ENCODE assay signal across 27 cellular contexts in the genomic region with DNA sequence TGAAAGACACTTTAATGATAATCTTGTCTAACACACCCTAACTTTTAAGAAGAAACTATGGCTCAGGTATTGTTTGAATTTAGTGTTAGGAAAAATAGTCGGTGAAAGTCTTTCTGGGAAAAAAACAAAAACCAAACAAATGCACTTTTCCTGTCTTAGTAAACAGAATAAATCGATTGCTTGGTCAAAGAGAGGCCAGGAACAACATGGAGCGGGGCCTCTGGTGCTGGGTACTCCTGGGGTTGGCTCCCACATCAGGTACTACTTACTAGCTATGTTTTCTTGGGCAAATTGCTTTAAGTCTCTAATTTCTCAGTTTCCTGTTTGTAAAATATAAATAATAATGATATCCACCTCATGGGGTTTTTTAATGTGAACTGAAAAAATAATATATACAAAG.
"Had no signal": no experiment of that assay in that cellular context is flagged by ENCODE, and none has a peak within 500 bp of the region (broad histone marks: within the 10 kb centered on the region; RNA-seq: fewer than 3 reads in every experiment).

No MANE protein-coding gene starts in this region.

- H3K36me3 ChIP-seq: stomach, suprapubic skin, thyroid gland, transverse colon, upper lobe of left lung, upper lobe of right lung, uterus, vagina had no signal

- H3K9me3 ChIP-seq: stomach, suprapubic skin, testis, thoracic aorta, thyroid gland, tibial artery, tibial nerve, transverse colon, upper lobe of left lung, upper lobe of right lung, uterus, vagina had no signal

- H3K4me1 ChIP-seq: testis, upper lobe of right lung, uterus had no signal

- H3K27me3 ChIP-seq: stomach, suprapubic skin, testis, thyroid gland, tibial artery, tibial nerve, transverse colon, upper lobe of left lung, upper lobe of right lung, uterus, vagina had no signal

- FAIRE-seq: urothelium cell line had no signal

- ATAC-seq: stimulated activated effector memory CD8-positive, alpha-beta T cell treated with anti-CD3 and anti-CD28 coated beads, Interleukin-12 subunit alpha, Interleukin-12 subunit beta, amount 100 ng/mL, for 72 hours; stimulated activated memory B cell treated with anti-CD40 and anti-IgM and Interleukin-4, amounts not matched to agents 10 μg/mL and 1 μg/mL and 100 μg/mL, for 72 hours; stimulated activated naive B cell treated with anti-CD40 and anti-IgM and Interleukin-4, amounts not matched to agents 10 μg/mL and 1 μg/mL and 100 μg/mL, for 72 hours; stimulated activated naive CD8-positive, alpha-beta T cell treated with anti-CD3 and anti-CD28 coated beads, Interleukin-15, amount 100 ng/mL, for 72 hours; stimulated activated naive CD8-positive, alpha-beta T cell treated with anti-CD3 and anti-CD28 coated beads, Interleukin-15, Interleukin-2, amounts not matched to agents 100 U/mL and 50 U/mL, for 24 hours; upper lobe of right lung had no signal

- DNase-seq: stimulated activated CD4-positive, alpha-beta T cell treated with anti-CD3 and anti-CD28 coated beads, Interleukin-2, amount 100 ng/mL, for 48 hours; stimulated activated CD4-positive, alpha-beta T cell treated with anti-CD3 and anti-CD28 coated beads, Interleukin-4, amount 100 ng/mL, for 1 hour; stimulated activated CD4-positive, alpha-beta T cell treated with anti-CD3 and anti-CD28 coated beads, Interleukin-4, amount 100 ng/mL, for 24 hours; stimulated activated CD4-positive, alpha-beta T cell treated with anti-CD3 and anti-CD28 coated beads, Interleukin-4, amount 100 ng/mL, for 4 hours; stimulated activated CD8-positive, alpha-beta memory T cell treated with anti-CD3 and anti-CD28 coated beads, Interleukin-4, amount 100 ng/mL, for 48 hours; stimulated activated naive B cell treated with anti-CD40 and anti-IgM and Interleukin-4, amounts not matched to agents 10 μg/mL and 1 μg/mL and 100 μg/mL, for 72 hours; stimulated activated naive CD4-positive, alpha-beta T cell; stimulated activated naive CD4-positive, alpha-beta T cell treated with Interleukin-2 at 50 U/mL for 16 hours; stimulated activated naive CD8-positive, alpha-beta T cell treated with anti-CD3 and anti-CD28 coated beads, Interleukin-15, amount 100 ng/mL, for 72 hours; stimulated activated naive CD8-positive, alpha-beta T cell treated with anti-CD3 and anti-CD28 coated beads, Interleukin-15, Interleukin-2, amounts not matched to agents 100 U/mL and 50 U/mL, for 24 hours; stomach; substantia nigra; testis; thyroid gland; tibial artery; transverse colon; trophoblast cell; upper lobe of left lung; upper lobe of right lung; uterus had no signal

- H3K4me3 ChIP-seq: stomach, suprapubic skin, testis, thoracic aorta, thyroid gland, tibial artery, tibial nerve, transverse colon, upper lobe of left lung, upper lobe of right lung, uterus, vagina had no signal

- H3K27ac ChIP-seq: suprapubic skin, testis, thyroid gland, tibial nerve, transverse colon, upper lobe of left lung, upper lobe of right lung, uterus, vagina had no signal
